Comparison of ENCODE assay signal across 21 cellular contexts in the genomic region with DNA sequence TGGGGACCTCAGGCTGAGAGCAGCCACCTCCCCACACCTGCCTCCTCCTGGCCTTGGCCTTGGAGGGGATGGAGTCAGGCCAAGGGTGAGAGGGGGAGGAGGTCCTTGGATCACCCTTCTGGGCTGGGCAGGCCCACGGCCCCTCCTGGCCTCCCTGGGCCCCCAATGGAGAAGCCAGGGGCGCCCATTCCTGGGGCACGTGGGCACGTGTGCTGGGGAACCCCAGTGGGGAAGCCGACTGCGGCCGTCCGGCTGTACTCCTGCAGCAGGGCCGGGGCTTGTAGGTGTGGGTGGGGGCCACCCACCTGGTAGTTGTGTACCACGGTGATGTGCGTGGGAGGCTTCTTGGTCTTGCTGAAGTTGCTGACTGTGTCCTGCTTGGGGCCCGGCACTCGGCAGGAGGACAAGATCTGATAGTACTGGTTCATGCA.
"Had no signal": no experiment of that assay in that cellular context is flagged by ENCODE, and none has a peak within 500 bp of the region (broad histone marks: within the 10 kb centered on the region; RNA-seq: fewer than 3 reads in every experiment).

No MANE protein-coding gene starts in this region.

- H3K36me3 ChIP-seq: ovary had no signal

- H3K27ac ChIP-seq: epithelial cell of prostate, esophagus muscularis mucosa, gastroesophageal sphincter, ovary, prostate gland, skin epidermis, suprapubic skin, thyroid gland had no signal

- H3K36me3 Mint-ChIP-seq: immature natural killer cell; naive thymus-derived CD4-positive, alpha-beta T cell; type B pancreatic cell had no signal

- H3K9me3 ChIP-seq: esophagus muscularis mucosa, gastroesophageal sphincter, ovary, prostate gland, suprapubic skin, thyroid gland had no signal

- H3K4me3 Mint-ChIP-seq: immature natural killer cell; naive thymus-derived CD4-positive, alpha-beta T cell; nephron progenitor cell; type B pancreatic cell had no signal

- H3K27me3 Mint-ChIP-seq: naive thymus-derived CD4-positive, alpha-beta T cell; type B pancreatic cell had no signal

- H3K27me3 ChIP-seq: esophagus muscularis mucosa, gastroesophageal sphincter, ovary, suprapubic skin, thyroid gland had no signal

- DNase-seq: central memory CD4-positive, alpha-beta T cell; cortex of kidney; effector memory CD4-positive, alpha-beta T cell; glutamatergic neuron; immature natural killer cell; naive thymus-derived CD4-positive, alpha-beta T cell; nephron progenitor cell; ovary; stimulated activated CD4-positive, alpha-beta T cell treated with anti-CD3 and anti-CD28 coated beads, Interleukin-2, amount 100 ng/mL, for 24 hours; stimulated activated naive CD8-positive, alpha-beta T cell treated with anti-CD3 and anti-CD28 coated beads, Interleukin-15, Interleukin-2, amounts not matched to agents 100 U/mL and 50 U/mL, for 24 hours; thyroid gland had no signal

- FAIRE-seq: endometrium, keratinocyte, urothelium cell line had no signal

- H3K9me3 Mint-ChIP-seq: immature natural killer cell; naive thymus-derived CD4-positive, alpha-beta T cell; nephron progenitor cell; type B pancreatic cell had no signal

- ATAC-seq: gastroesophageal sphincter; naive thymus-derived CD4-positive, alpha-beta T cell; stimulated activated naive CD8-positive, alpha-beta T cell treated with anti-CD3 and anti-CD28 coated beads, Interleukin-15, Interleukin-2, amounts not matched to agents 100 U/mL and 50 U/mL, for 24 hours had no signal

- H3K27ac Mint-ChIP-seq: immature natural killer cell, type B pancreatic cell had no signal

- H3K4me3 ChIP-seq: esophagus muscularis mucosa, gastroesophageal sphincter, ovary, prostate gland, skin epidermis, suprapubic skin, thyroid gland had no signal

- H3K4me1 ChIP-seq: gastroesophageal sphincter, prostate gland, thyroid gland had no signal

- H3K4me1 Mint-ChIP-seq: immature natural killer cell had no signal
